17 cellular contexts compared by ENCODE assay signal in the genomic region with DNA sequence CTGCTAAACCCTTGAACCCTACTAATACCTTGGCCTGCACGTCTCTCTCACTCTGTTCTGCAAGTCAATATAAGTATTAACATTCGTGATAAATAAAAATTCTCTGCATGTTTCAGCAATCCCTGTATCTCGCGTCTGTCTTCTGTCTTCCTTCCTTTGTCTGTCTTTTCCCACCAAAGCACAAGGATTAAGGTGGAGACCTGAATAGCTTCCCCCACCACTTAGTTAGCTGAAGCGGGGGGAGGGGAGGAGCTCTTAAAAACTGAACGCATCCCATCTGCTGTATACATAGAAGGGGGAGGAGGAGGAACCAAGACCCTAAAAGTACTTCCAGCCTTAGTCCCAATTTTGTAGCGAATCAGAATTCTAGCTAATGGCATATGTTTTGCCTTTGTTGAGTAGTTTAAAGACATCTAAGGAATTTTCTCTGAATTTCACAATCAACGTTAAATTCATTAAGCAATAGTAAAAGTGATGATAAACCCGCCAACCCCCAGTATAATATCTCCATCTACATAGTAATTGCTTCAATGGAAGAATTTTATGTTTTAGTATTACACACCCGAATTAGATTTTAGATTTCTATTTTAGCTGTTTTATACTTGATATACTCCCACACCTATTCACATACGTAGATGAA. TPM values are rescaled to one million over a fixed set of nuclear protein-coding genes. Genes with fewer than 3 reads are reported as not detected.
DNase-seq lines count a peak whose midpoint lies in the region; ATAC-seq, FAIRE-seq and TF ChIP-seq lines count a peak whose summit lies in the region.
"Had no signal": no experiment of that assay in that cellular context is flagged by ENCODE, and none has a peak within 500 bp of the region (broad histone marks: within the 10 kb centered on the region; RNA-seq: fewer than 3 reads in every experiment).

No MANE protein-coding gene starts in this region.

- FAIRE-seq in endothelial cell of umbilical vein (lab: Jason Lieb, UNC) = peak; percentile 8
- FAIRE-seq: RCC 7860 had no signal

- CTCF ChIA-PET in endothelial cell of umbilical vein (lab: Charles Lee) = no interaction called here

- BruUV-seq in endothelial cell of umbilical vein (replicated peaks; lab: Mats Ljungman, UMichigan) = no TSS peak

- H3K27ac Mint-ChIP-seq in activated T-cell treated with anti-CD3 and anti-CD28 coated beads, Interleukin-2, amount 50 U/mL, for 72 hours = peak overlapping the region; percentile 79
- peak overlapping the region; percentile 89 for H3K27ac Mint-ChIP-seq in progenitor cell of endocrine pancreas
- H3K27ac Mint-ChIP-seq: activated T-helper 1 cell treated with anti-CD3 and anti-CD28 coated beads, Interleukin-12 subunit alpha, Interleukin-12 subunit beta, Interleukin-2, Interleukin-4 antibody, amounts not matched to agents 30 ng/mL and 10 ng/mL and 1 ng/mL, durations not matched to agents 14 hours and 24 hours and 36 hours; dendritic cell treated with granulocyte-macrophage colony-stimulating factor and Interleukin-4, amounts not matched to agents 40 ng/mL and 50 ng/mL, for 4 days had no signal

- H3K79me2 ChIP-seq in endothelial cell of umbilical vein (ENCODE audit: control insufficient read depth, insufficient read depth, low read length) = peaks cover 81% of the 10 kb centered on the region

- H3K36me3 Mint-ChIP-seq in activated T-cell treated with anti-CD3 and anti-CD28 coated beads, Interleukin-2, amount 50 U/mL, for 72 hours (ENCODE audit: insufficient read depth in 2 of 2) = peaks cover 4 to 43% of the 10 kb centered on the region in 2 donors
- peaks cover 39% of the 10 kb centered on the region for H3K36me3 Mint-ChIP-seq in progenitor cell of endocrine pancreas (ENCODE audit: insufficient read depth)

- H3K27me3 Mint-ChIP-seq in activated T-cell treated with anti-CD3 and anti-CD28 coated beads, Interleukin-2, amount 50 U/mL, for 72 hours (ENCODE audit: low read depth) = no peaks in the 10 kb centered on the region
- H3K27me3 Mint-ChIP-seq in progenitor cell of endocrine pancreas = no peaks in the 10 kb centered on the region
- H3K27me3 Mint-ChIP-seq: dendritic cell treated with granulocyte-macrophage colony-stimulating factor and Interleukin-4, amounts not matched to agents 40 ng/mL and 50 ng/mL, for 4 days had no signal

- no peak overlapping the region for H3K4me3 Mint-ChIP-seq in activated T-cell treated with anti-CD3 and anti-CD28 coated beads, Interleukin-2, amount 50 U/mL, for 72 hours
- no peak overlapping the region for H3K4me3 Mint-ChIP-seq in progenitor cell of endocrine pancreas (ENCODE audit: low read depth)
- H3K4me3 Mint-ChIP-seq: activated T-helper 1 cell treated with anti-CD3 and anti-CD28 coated beads, Interleukin-12 subunit alpha, Interleukin-12 subunit beta, Interleukin-2, Interleukin-4 antibody, amounts not matched to agents 30 ng/mL and 10 ng/mL and 1 ng/mL, durations not matched to agents 14 hours and 24 hours and 36 hours; dendritic cell treated with granulocyte-macrophage colony-stimulating factor and Interleukin-4, amounts not matched to agents 40 ng/mL and 50 ng/mL, for 4 days had no signal

- no peak for ATAC-seq in activated T-cell treated with anti-CD3 and anti-CD28 coated beads, Interleukin-2, amount 50 U/mL, for 72 hours (replicated peaks in 1 of 2)
- ATAC-seq in GM21717 (IDR thresholded peaks at IDR 0.05; ENCODE audit: unreplicated experiment) = no peak
- ATAC-seq: HCT116 had no signal

- H3K4me2 ChIP-seq in endothelial cell of umbilical vein (ENCODE audit: insufficient read depth, low read length) = no peak overlapping the region

- no peak overlapping the region for H3K4me3 ChIP-seq in endothelial cell of umbilical vein (replicated peaks in 1 of 3; ENCODE audit: insufficient read depth in 1 of 3, low read depth in 1 of 3, low read length in 3 of 3)
- H3K4me3 ChIP-seq: esophagus squamous epithelium had no signal

- H3K27ac ChIP-seq in endothelial cell of umbilical vein (ENCODE audit: insufficient read depth, low read depth, low read length) = no peak overlapping the region
- H3K27ac ChIP-seq: esophagus squamous epithelium had no signal

- no peaks in the 10 kb centered on the region for H3K9me3 Mint-ChIP-seq in activated T-cell treated with anti-CD3 and anti-CD28 coated beads, Interleukin-2, amount 50 U/mL, for 72 hours
- H3K9me3 Mint-ChIP-seq in progenitor cell of endocrine pancreas (ENCODE audit: low read depth) = no peaks in the 10 kb centered on the region
- H3K9me3 Mint-ChIP-seq: activated T-helper 1 cell treated with anti-CD3 and anti-CD28 coated beads, Interleukin-12 subunit alpha, Interleukin-12 subunit beta, Interleukin-2, Interleukin-4 antibody, amounts not matched to agents 30 ng/mL and 10 ng/mL and 1 ng/mL, durations not matched to agents 14 hours and 24 hours and 36 hours; dendritic cell treated with granulocyte-macrophage colony-stimulating factor and Interleukin-4, amounts not matched to agents 40 ng/mL and 50 ng/mL, for 4 days had no signal

- no peak for TF ChIP-seq CTCF in endothelial cell of umbilical vein (IDR thresholded peaks at IDR 0.05; ENCODE audit: extremely low read depth in 1 of 2, insufficient read depth in 1 of 2, low read depth in 1 of 2, low read length in 2 of 2)
- TF ChIP-seq CTCF in progenitor cell of endocrine pancreas (IDR thresholded peaks at IDR 0.05; ENCODE audit: unreplicated experiment) = no peak

- H3K4me1 Mint-ChIP-seq in activated T-cell treated with anti-CD3 and anti-CD28 coated beads, Interleukin-2, amount 50 U/mL, for 72 hours (ENCODE audit: low read depth) = peaks cover 71% of the 10 kb centered on the region
- peaks cover 48% of the 10 kb centered on the region for H3K4me1 Mint-ChIP-seq in progenitor cell of endocrine pancreas (ENCODE audit: low read depth)

- no peaks in the 10 kb centered on the region for H3K9me3 ChIP-seq in endothelial cell of umbilical vein (replicated peaks; ENCODE audit: control insufficient read depth, insufficient read depth, low read length)
- H3K9me3 ChIP-seq: esophagus squamous epithelium had no signal

- peaks cover 15% of the 10 kb centered on the region for H4K20me1 ChIP-seq in endothelial cell of umbilical vein (replicated peaks; ENCODE audit: control insufficient read depth, extremely low read depth, insufficient read depth, low read length)

- H3K9me1 ChIP-seq in endothelial cell of umbilical vein (replicated peaks; ENCODE audit: control insufficient read depth, extremely low read depth, insufficient read depth, low read length) = no peaks in the 10 kb centered on the region

- no peak for DNase-seq in activated T-cell treated with anti-CD3 and anti-CD28 coated beads, Interleukin-2, amount 50 U/mL, for 72 hours
- no peak for DNase-seq in activated T-cell treated with anti-CD3 and anti-CD28 coated beads, Interleukin-2, amount 50 U/mL, for 48 hours
- peak; percentile 50 for DNase-seq in NCI-H69 (lab: John Stamatoyannopoulos, UW)
- no peak for DNase-seq in endothelial cell of umbilical vein (ENCODE audit: low read depth, low spot score)
- no peak for DNase-seq in progenitor cell of endocrine pancreas (ENCODE audit: low spot score, unreplicated experiment)
- no peak for DNase-seq in NCI-H345 (lab: John Stamatoyannopoulos, UW)
- no peak for DNase-seq in islet precursor cell
- DNase-seq: activated CD4-positive, alpha-beta T cell treated with anti-CD3 and anti-CD28 coated beads for 4 hours; esophagus squamous epithelium; NCI-H510A treated with DMSO at 0.1 percent for 48 hours; T-helper 2 cell had no signal

- peaks cover 28% of the 10 kb centered on the region for H3K4me1 ChIP-seq in endothelial cell of umbilical vein (ENCODE audit: control insufficient read depth, extremely low read depth, insufficient read depth, low read length)

- no peak for TF ChIP-seq POLR2A in endothelial cell of umbilical vein (IDR thresholded peaks at IDR 0.05; ENCODE audit: low read depth, low read length)

- H3K36me3 ChIP-seq in endothelial cell of umbilical vein (ENCODE audit: control insufficient read depth in 2 of 2, extremely low read depth in 1 of 2, insufficient read depth in 2 of 2, low read length in 2 of 2) = peaks cover 23 to 34% of the 10 kb centered on the region in 2 experiments

- POLR2A ChIA-PET in endothelial cell of umbilical vein (lab: Charles Lee) = no interaction called here

- H3K27me3 ChIP-seq in endothelial cell of umbilical vein (ENCODE audit: control insufficient read depth in 2 of 2, insufficient read depth in 2 of 2, low read length in 2 of 2) = no peaks in the 10 kb centered on the region
- H3K27me3 ChIP-seq: esophagus squamous epithelium had no signal

- dilution Hi-C loops in endothelial cell of umbilical vein (cut with MboI; ENCODE audit: extremely low pct_ligation_motif_present, low sequenced_read_pairs) = no loop called here

- H3K9ac ChIP-seq in endothelial cell of umbilical vein (replicated peaks; ENCODE audit: extremely low read depth, insufficient read depth, low read length) = no peak overlapping the region

- intact Hi-C loops in endothelial cell of umbilical vein (cut with micrococcal nuclease) = no loop called here

- H2AFZ ChIP-seq in endothelial cell of umbilical vein (ENCODE audit: low read depth, low read length) = no peak overlapping the region

RNA-seq across cellular contexts. Expression of a gene that starts 47.9 kb away (rescaled TPM):
- 100 to 1,000 TPM; 781 to 820 TPM for total RNA-seq in activated T-cell treated with anti-CD3 and anti-CD28 coated beads, Interleukin-2, amount 50 U/mL, for 72 hours
- total RNA-seq in endothelial cell of umbilical vein (1,141 and 1,217 TPM in 2 replicates), progenitor cell of endocrine pancreas (1,570 and 1,613 TPM in 2 replicates)
- polyA plus RNA-seq in endothelial cell of umbilical vein = 1,637 and 1,882 TPM in 2 replicates
- polyA plus RNA-seq in endothelial cell of umbilical vein (2011; cell fraction: cytosol; rRNA removed) = 1,809 and 2,057 TPM in 2 replicates
- 916 and 1,134 TPM in 2 replicates for polyA plus RNA-seq in endothelial cell of umbilical vein (2011; cell fraction: nucleus; rRNA removed)
- polyA plus RNA-seq in endothelial cell of umbilical vein (2012) = 1,303 and 1,505 TPM in 2 replicates
- polyA minus RNA-seq in endothelial cell of umbilical vein = 1,608 and 1,668 TPM in 2 replicates
- 619 TPM for polyA minus RNA-seq in endothelial cell of umbilical vein (2011; cell fraction: cytosol; rRNA and poly(A)+ RNA removed)
- 333 and 358 TPM in 2 replicates for polyA minus RNA-seq in endothelial cell of umbilical vein (2011; cell fraction: nucleus; rRNA and poly(A)+ RNA removed)

RNA-seq across cellular contexts. Expression of a gene that starts 49.7 kb away (rescaled TPM):
- 1 to 10 TPM; 2.3 to 2.5 TPM for total RNA-seq in activated T-cell treated with anti-CD3 and anti-CD28 coated beads, Interleukin-2, amount 50 U/mL, for 72 hours
- 0.58 and 0.74 TPM in 2 replicates for total RNA-seq in endothelial cell of umbilical vein
- 0.11 TPM in 1 of 2 replicates, not detected in the other for polyA plus RNA-seq in endothelial cell of umbilical vein
- not detected in 2 replicates for polyA plus RNA-seq in endothelial cell of umbilical vein (2011; cell fraction: cytosol; rRNA removed)
- 0.11 and 0.25 TPM in 2 replicates for polyA plus RNA-seq in endothelial cell of umbilical vein (2011; cell fraction: nucleus; rRNA removed)
- not detected in 2 replicates for polyA plus RNA-seq in endothelial cell of umbilical vein (2012)
- polyA minus RNA-seq in endothelial cell of umbilical vein = not detected in 2 replicates
- polyA minus RNA-seq in endothelial cell of umbilical vein (2011; cell fraction: cytosol; rRNA and poly(A)+ RNA removed) = not detected
- polyA minus RNA-seq in endothelial cell of umbilical vein (2011; cell fraction: nucleus; rRNA and poly(A)+ RNA removed) = not detected in 2 replicates
- total RNA-seq in progenitor cell of endocrine pancreas = 4.3 and 4.4 TPM in 2 replicates
- total RNA-seq: lung microvascular endothelial cell had no signal
